In genomic region chr10:116431598-116431997, GRCh38 we compare ENCODE assay signal across 1 cellular context.
TF ChIP-seq lines count a peak whose summit lies in the region.

No MANE protein-coding gene starts in this region.

TF ChIP-seq in H1, 55 proteins besides CTCF, POLR2A, EP300 and RAD21:
- TF ChIP-seq TAF1 (IDR thresholded peaks at IDR 0.05; ENCODE audit: low read depth, low read length) (no peak), MAFK (IDR thresholded peaks at IDR 0.05; ENCODE audit: low read depth, low read length) (no peak), ATF2 (IDR thresholded peaks at IDR 0.05; ENCODE audit: low read length) (no peak), EGR1 (IDR thresholded peaks at IDR 0.05; ENCODE audit: borderline replicate concordance, low read depth, low read length) (no peak), CHD1 (IDR thresholded peaks at IDR 0.05; ENCODE audit: low read depth, low read length) (no peak), ATF3 (IDR thresholded peaks at IDR 0.05; ENCODE audit: insufficient read depth, low read depth, low read length) (no peak), POLR2AphosphoS5 (IDR thresholded peaks at IDR 0.05; ENCODE audit: low read depth, low read length) (no peak), SP4 (IDR thresholded peaks at IDR 0.05; ENCODE audit: low read length) (no peak)
- TF ChIP-seq, protein P1, sequence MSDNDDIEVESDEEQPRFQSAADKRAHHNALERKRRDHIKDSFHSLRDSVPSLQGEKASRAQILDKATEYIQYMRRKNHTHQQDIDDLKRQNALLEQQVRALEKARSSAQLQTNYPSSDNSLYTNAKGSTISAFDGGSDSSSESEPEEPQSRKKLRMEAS (IDR thresholded peaks at IDR 0.05) = no peak
TF ChIP-seq in H1: peak in this region for 0.
